ENCODE assay signal across 1 cellular context in the genomic region with DNA sequence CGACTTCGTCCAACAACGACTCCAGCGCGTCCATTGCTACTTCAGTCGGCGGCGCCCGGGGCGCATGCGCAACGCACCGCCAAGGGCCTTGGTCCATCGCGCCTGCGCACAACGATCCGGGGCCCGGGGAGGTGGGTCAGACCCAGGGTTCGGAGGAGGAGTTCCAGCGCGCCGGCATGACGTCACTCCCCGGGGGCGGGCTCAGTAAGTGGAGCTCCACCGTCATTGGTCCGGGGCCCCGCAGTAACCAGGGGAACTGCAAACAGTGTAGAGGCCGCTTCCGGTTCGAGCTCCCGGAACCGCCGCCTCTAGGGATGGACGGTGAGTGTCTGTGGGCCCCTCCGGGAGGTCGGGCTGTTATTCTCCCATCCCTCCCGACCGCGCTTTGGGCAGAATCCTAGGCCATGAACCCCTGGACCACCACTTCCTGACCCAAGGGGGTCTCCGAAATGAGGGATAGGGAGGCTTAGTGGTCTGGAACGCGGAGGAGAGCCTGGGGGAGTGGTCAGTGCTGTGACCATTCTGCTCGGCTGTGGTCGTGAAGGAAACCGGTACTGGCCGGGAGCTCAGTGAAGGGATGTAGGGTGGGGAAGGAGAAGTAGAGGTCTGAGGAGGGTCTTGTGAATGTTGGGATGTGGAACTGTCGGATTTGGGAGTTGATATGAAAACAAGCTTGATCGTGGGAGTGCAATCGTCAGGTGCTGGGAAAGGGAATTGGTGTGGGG.
A peak's percentile ranks its signal among the peaks of the same experiment; 100 is the strongest.
TF ChIP-seq lines count a peak whose summit lies in the region.

TSS of gene GTF3C1 (minus strand) at position 57 of the 725 bp plus-strand sequence. CDS start at position 34, 23 bp downstream.
TSS of gene KATNIP (plus strand) at position 288 of the 725 bp plus-strand sequence. CDS start at position 315, 27 bp downstream.

TF ChIP-seq in HepG2, 621 proteins besides CTCF, POLR2A, EP300 and RAD21 (continued from another document and continues in another):
- TF ChIP-seq, protein P1, sequence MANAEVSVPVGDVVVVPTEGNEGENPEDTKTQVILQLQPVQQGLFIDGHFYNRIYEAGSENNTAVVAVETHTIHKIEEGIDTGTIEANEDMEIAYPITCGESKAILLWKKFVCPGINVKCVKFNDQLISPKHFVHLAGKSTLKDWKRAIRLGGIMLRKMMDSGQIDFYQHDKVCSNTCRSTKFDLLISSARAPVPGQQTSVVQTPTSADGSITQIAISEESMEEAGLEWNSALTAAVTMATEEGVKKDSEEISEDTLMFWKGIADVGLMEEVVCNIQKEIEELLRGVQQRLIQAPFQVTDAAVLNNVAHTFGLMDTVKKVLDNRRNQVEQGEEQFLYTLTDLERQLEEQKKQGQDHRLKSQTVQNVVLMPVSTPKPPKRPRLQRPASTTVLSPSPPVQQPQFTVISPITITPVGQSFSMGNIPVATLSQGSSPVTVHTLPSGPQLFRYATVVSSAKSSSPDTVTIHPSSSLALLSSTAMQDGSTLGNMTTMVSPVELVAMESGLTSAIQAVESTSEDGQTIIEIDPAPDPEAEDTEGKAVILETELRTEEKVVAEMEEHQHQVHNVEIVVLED (CRISPR knock-in tag; IDR thresholded peaks at IDR 0.05; ENCODE audit: borderline replicate concordance) = peak; percentile 78
- TF ChIP-seq HNF4G (IDR thresholded peaks at IDR 0.05; ENCODE audit: borderline replicate concordance, low read depth, low read length) (no peak), HNF4G (CRISPR knock-in tag; IDR thresholded peaks at IDR 0.05; ENCODE audit: borderline replicate concordance, low read depth) (no peak), ZNF563 (CRISPR knock-in tag; IDR thresholded peaks at IDR 0.05) (peak; percentile 76; the same call in 1 of the 2 replicates), ZNF317 (CRISPR knock-in tag; IDR thresholded peaks at IDR 0.05) (no peak), MIER3 (CRISPR knock-in tag; IDR thresholded peaks at IDR 0.05; ENCODE audit: borderline replicate concordance) (no peak), ZNF484 (CRISPR knock-in tag; IDR thresholded peaks at IDR 0.05; ENCODE audit: borderline replicate concordance, low read depth) (no peak), EEA1 (CRISPR knock-in tag; IDR thresholded peaks at IDR 0.05; ENCODE audit: borderline replicate concordance) (0 out of 2 replicates have a peak, but pooled peaks have one; percentile 49), NFIC (IDR thresholded peaks at IDR 0.05; ENCODE audit: low read length) (no peak), ARNT (IDR thresholded peaks at IDR 0.05) (no peak), ERF (CRISPR knock-in tag; IDR thresholded peaks at IDR 0.05) (0 out of 2 replicates have a peak, but pooled peaks have one; percentile 65), ARNTL (CRISPR knock-in tag; IDR thresholded peaks at IDR 0.05) (peak; percentile 22; the same call in 1 of the 2 replicates), FOXK2 (IDR thresholded peaks at IDR 0.05) (no peak), ZNF207 (IDR thresholded peaks at IDR 0.05; ENCODE audit: borderline replicate concordance) (no peak), ZBED4 (CRISPR knock-in tag; IDR thresholded peaks at IDR 0.05; ENCODE audit: borderline replicate concordance) (peak; percentile 89; the same call in 1 of the 2 replicates), GTF2F1 (IDR thresholded peaks at IDR 0.05; ENCODE audit: low read length) (no peak), FOSL1 (CRISPR knock-in tag; IDR thresholded peaks at IDR 0.05; ENCODE audit: borderline replicate concordance) (no peak), ZNF180 (CRISPR knock-in tag; IDR thresholded peaks at IDR 0.05; ENCODE audit: borderline replicate concordance, low read depth) (no peak), THYN1 (CRISPR knock-in tag; IDR thresholded peaks at IDR 0.05; ENCODE audit: borderline replicate concordance, low read depth) (no peak), SPEN (CRISPR knock-in tag; IDR thresholded peaks at IDR 0.05; ENCODE audit: low read depth) (no peak; the same call in 1 of the 2 replicates), CBX5 (CRISPR knock-in tag; IDR thresholded peaks at IDR 0.05; ENCODE audit: borderline replicate concordance) (no peak), YY1 (IDR thresholded peaks at IDR 0.05; ENCODE audit: insufficient read depth, insufficient replicate concordance, low read depth, low read length) (peak; percentile 90), KAT8 (CRISPR knock-in tag; IDR thresholded peaks at IDR 0.05) (peak; percentile 95), PBX3 (CRISPR knock-in tag; IDR thresholded peaks at IDR 0.05; ENCODE audit: borderline replicate concordance) (0 out of 2 replicates have a peak, but pooled peaks have one; percentile 13), ZNF292 (CRISPR knock-in tag; IDR thresholded peaks at IDR 0.05; ENCODE audit: borderline replicate concordance, low read depth) (no peak)
- TF ChIP-seq, protein P2, sequence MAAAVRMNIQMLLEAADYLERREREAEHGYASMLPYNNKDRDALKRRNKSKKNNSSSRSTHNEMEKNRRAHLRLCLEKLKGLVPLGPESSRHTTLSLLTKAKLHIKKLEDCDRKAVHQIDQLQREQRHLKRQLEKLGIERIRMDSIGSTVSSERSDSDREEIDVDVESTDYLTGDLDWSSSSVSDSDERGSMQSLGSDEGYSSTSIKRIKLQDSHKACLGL (CRISPR knock-in tag; IDR thresholded peaks at IDR 0.05) = no peak
- TF ChIP-seq, protein P3, sequence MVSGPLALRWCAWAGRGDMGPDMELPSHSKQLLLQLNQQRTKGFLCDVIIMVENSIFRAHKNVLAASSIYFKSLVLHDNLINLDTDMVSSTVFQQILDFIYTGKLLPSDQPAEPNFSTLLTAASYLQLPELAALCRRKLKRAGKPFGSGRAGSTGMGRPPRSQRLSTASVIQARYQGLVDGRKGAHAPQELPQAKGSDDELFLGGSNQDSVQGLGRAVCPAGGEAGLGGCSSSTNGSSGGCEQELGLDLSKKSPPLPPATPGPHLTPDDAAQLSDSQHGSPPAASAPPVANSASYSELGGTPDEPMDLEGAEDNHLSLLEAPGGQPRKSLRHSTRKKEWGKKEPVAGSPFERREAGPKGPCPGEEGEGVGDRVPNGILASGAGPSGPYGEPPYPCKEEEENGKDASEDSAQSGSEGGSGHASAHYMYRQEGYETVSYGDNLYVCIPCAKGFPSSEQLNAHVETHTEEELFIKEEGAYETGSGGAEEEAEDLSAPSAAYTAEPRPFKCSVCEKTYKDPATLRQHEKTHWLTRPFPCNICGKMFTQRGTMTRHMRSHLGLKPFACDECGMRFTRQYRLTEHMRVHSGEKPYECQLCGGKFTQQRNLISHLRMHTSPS (CRISPR knock-in tag; IDR thresholded peaks at IDR 0.05; ENCODE audit: low read depth) = 0 out of 2 replicates have a peak, but pooled peaks have one; percentile 16
- TF ChIP-seq, protein P4, sequence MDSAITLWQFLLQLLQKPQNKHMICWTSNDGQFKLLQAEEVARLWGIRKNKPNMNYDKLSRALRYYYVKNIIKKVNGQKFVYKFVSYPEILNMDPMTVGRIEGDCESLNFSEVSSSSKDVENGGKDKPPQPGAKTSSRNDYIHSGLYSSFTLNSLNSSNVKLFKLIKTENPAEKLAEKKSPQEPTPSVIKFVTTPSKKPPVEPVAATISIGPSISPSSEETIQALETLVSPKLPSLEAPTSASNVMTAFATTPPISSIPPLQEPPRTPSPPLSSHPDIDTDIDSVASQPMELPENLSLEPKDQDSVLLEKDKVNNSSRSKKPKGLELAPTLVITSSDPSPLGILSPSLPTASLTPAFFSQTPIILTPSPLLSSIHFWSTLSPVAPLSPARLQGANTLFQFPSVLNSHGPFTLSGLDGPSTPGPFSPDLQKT (CRISPR knock-in tag; IDR thresholded peaks at IDR 0.05; ENCODE audit: borderline replicate concordance) = no peak
- TF ChIP-seq, protein P5, sequence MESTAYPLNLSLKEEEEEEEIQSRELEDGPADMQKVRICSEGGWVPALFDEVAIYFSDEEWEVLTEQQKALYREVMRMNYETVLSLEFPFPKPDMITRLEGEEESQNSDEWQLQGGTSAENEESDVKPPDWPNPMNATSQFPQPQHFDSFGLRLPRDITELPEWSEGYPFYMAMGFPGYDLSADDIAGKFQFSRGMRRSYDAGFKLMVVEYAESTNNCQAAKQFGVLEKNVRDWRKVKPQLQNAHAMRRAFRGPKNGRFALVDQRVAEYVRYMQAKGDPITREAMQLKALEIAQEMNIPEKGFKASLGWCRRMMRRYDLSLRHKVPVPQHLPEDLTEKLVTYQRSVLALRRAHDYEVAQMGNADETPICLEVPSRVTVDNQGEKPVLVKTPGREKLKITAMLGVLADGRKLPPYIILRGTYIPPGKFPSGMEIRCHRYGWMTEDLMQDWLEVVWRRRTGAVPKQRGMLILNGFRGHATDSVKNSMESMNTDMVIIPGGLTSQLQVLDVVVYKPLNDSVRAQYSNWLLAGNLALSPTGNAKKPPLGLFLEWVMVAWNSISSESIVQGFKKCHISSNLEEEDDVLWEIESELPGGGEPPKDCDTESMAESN (CRISPR knock-in tag; conservative IDR thresholded peaks at IDR 0.05) = 0 out of 2 replicates have a peak, but pooled peaks have one; percentile 24
- TF ChIP-seq, protein P6, sequence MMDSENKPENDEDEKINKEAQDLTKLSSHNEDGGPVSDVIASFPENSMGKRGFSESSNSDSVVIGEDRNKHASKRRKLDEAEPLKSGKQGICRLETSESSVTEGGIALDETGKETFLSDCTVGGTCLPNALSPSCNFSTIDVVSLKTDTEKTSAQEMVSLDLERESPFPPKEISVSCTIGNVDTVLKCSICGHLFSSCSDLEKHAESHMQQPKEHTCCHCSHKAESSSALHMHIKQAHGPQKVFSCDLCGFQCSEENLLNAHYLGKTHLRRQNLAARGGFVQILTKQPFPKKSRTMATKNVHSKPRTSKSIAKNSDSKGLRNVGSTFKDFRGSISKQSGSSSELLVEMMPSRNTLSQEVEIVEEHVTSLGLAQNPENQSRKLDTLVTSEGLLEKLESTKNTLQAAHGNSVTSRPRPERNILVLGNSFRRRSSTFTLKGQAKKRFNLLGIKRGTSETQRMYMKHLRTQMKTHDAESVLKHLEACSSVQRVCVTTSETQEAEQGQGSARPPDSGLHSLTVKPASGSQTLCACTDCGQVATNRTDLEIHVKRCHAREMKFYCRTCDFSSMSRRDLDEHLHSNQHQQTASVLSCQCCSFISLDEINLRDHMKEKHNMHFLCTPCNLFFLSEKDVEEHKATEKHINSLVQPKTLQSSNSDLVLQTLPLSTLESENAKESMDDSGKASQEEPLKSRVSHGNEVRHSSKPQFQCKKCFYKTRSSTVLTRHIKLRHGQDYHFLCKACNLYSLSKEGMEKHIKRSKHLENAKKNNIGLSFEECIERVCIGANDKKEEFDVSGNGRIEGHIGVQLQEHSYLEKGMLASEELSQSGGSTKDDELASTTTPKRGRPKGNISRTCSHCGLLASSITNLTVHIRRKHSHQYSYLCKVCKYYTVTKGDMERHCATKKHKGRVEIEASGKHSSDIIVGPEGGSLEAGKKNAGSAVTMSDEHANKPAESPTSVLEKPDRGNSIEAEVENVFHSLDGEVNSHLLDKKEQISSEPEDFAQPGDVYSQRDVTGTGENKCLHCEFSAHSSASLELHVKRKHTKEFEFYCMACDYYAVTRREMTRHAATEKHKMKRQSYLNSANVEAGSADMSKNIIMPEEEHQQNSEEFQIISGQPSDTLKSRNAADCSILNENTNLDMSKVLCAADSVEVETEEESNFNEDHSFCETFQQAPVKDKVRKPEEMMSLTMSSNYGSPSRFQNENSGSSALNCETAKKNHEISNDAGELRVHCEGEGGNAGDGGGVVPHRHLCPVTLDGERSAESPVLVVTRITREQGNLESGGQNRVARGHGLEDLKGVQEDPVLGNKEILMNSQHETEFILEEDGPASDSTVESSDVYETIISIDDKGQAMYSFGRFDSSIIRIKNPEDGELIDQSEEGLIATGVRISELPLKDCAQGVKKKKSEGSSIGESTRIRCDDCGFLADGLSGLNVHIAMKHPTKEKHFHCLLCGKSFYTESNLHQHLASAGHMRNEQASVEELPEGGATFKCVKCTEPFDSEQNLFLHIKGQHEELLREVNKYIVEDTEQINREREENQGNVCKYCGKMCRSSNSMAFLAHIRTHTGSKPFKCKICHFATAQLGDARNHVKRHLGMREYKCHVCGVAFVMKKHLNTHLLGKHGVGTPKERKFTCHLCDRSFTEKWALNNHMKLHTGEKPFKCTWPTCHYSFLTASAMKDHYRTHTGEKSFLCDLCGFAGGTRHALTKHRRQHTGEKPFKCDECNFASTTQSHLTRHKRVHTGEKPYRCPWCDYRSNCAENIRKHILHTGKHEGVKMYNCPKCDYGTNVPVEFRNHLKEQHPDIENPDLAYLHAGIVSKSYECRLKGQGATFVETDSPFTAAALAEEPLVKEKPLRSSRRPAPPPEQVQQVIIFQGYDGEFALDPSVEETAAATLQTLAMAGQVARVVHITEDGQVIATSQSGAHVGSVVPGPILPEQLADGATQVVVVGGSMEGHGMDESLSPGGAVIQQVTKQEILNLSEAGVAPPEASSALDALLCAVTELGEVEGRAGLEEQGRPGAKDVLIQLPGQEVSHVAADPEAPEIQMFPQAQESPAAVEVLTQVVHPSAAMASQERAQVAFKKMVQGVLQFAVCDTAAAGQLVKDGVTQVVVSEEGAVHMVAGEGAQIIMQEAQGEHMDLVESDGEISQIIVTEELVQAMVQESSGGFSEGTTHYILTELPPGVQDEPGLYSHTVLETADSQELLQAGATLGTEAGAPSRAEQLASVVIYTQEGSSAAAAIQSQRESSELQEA (CRISPR knock-in tag; IDR thresholded peaks at IDR 0.05; ENCODE audit: not compliant biosample characterization) = peak; percentile 86
